ENCODE assay signal across 21 cellular contexts in genomic region chr9:92721548-92721947, GRCh38. TPM values are rescaled to one million over a fixed set of nuclear protein-coding genes. Genes with fewer than 3 reads are reported as not detected.
A peak's percentile ranks its signal among the peaks of the same experiment; 100 is the strongest.
DNase-seq lines count a peak whose midpoint lies in the region; ATAC-seq and TF ChIP-seq lines count a peak whose summit lies in the region.
"Had no signal": no experiment of that assay in that cellular context is flagged by ENCODE, and none has a peak within 500 bp of the region (broad histone marks: within the 10 kb centered on the region; RNA-seq: fewer than 3 reads in every experiment).

No MANE protein-coding gene starts in this region.

- no peaks in the 10 kb centered on the region for H3K9me3 Mint-ChIP-seq in activated naive CD8-positive, alpha-beta T cell treated with anti-CD3 and anti-CD28 coated beads, Interleukin-2, amount 10 ng/mL, durations not matched to agents 7 days and 5 days
- H3K9me3 Mint-ChIP-seq in activated naive CD8-positive, alpha-beta T cell treated with anti-CD3 and anti-CD28 coated beads for 36 hours = no peaks in the 10 kb centered on the region
- no peaks in the 10 kb centered on the region for H3K9me3 Mint-ChIP-seq in memory B cell
- H3K9me3 Mint-ChIP-seq: activated CD4-positive, alpha-beta memory T cell treated with anti-CD3 and anti-CD28 coated beads for 36 hours; activated T-cell treated with anti-CD3 and anti-CD28 coated beads, Interleukin-2, amount 50 U/mL, for 72 hours; neural progenitor cell; WTC11 had no signal

- H4K20me1 ChIP-seq in SK-N-SH (ENCODE audit: insufficient read depth) = 0 out of 2 replicates have a peak, but pooled peaks cover 10% of the 10 kb centered on the region

- 93% methylated on average over 4 of the region's 7 CpGs for WGBS in SK-N-SH (ENCODE audit: low lambda C conversion rate)

- H3F3A ChIP-seq in SK-N-SH (replicated peaks; ENCODE audit: insufficient read depth) = no peaks in the 10 kb centered on the region

- POLR2A ChIA-PET in activated naive CD8-positive, alpha-beta T cell treated with anti-CD3 and anti-CD28 coated beads, Interleukin-2, amount 10 ng/mL, durations not matched to agents 7 days and 5 days (lab: Charles Lee) = no interaction called here
- POLR2A ChIA-PET in SK-N-SH (lab: Yijun Ruan, JAX) = no interaction called here

- peak overlapping the region; percentile 30 for H3K27ac Mint-ChIP-seq in activated naive CD8-positive, alpha-beta T cell treated with anti-CD3 and anti-CD28 coated beads, Interleukin-2, amount 10 ng/mL, durations not matched to agents 7 days and 5 days
- H3K27ac Mint-ChIP-seq in activated naive CD8-positive, alpha-beta T cell treated with anti-CD3 and anti-CD28 coated beads for 36 hours = no peak overlapping the region
- H3K27ac Mint-ChIP-seq in T-helper 17 cell (peak overlapping the region; percentile 68), memory B cell (peak overlapping the region; percentile 74)
- H3K27ac Mint-ChIP-seq: activated CD4-positive, alpha-beta memory T cell treated with anti-CD3 and anti-CD28 coated beads for 36 hours; activated T-cell treated with anti-CD3 and anti-CD28 coated beads, Interleukin-2, amount 50 U/mL, for 72 hours; neural progenitor cell; WTC11 had no signal

- H3K27me3 ChIP-seq in SK-N-SH (ENCODE audit: insufficient read depth) = no peaks in the 10 kb centered on the region
- H3K27me3 ChIP-seq: neural progenitor cell had no signal

- peaks cover 11% of the 10 kb centered on the region for H3K4me1 Mint-ChIP-seq in activated naive CD8-positive, alpha-beta T cell treated with anti-CD3 and anti-CD28 coated beads, Interleukin-2, amount 10 ng/mL, durations not matched to agents 7 days and 5 days
- H3K4me1 Mint-ChIP-seq in activated naive CD8-positive, alpha-beta T cell treated with anti-CD3 and anti-CD28 coated beads for 36 hours = peaks cover 4% of the 10 kb centered on the region
- peaks cover 17% of the 10 kb centered on the region for H3K4me1 Mint-ChIP-seq in T-helper 17 cell
- H3K4me1 Mint-ChIP-seq in memory B cell = peaks cover 55% of the 10 kb centered on the region
- H3K4me1 Mint-ChIP-seq: WTC11 had no signal

- no peak overlapping the region for H3K4me2 ChIP-seq in SK-N-SH
- H3K4me2 ChIP-seq: neural progenitor cell had no signal

- TF ChIP-seq RAD21 in SK-N-SH (IDR thresholded peaks at IDR 0.05; ENCODE audit: low read length) = no peak

- TF ChIP-seq CTCF in SK-N-SH (IDR thresholded peaks at IDR 0.05) = no peak

- peaks cover 3 to 68% of the 10 kb centered on the region in 2 experiments for H3K36me3 ChIP-seq in SK-N-SH (replicated peaks in 1 of 2; ENCODE audit: control insufficient read depth in 1 of 2, insufficient read depth in 2 of 2, low read length in 1 of 2)
- H3K36me3 ChIP-seq: neural progenitor cell had no signal

- no peak overlapping the region for H3K4me3 ChIP-seq in SK-N-SH (ENCODE audit: low read depth in 2 of 2, low read length in 1 of 2)
- H3K4me3 ChIP-seq: GM23248, K562, neural progenitor cell had no signal

- H3K9ac ChIP-seq in SK-N-SH = no peak overlapping the region
- H3K9ac ChIP-seq: GM23248, neural progenitor cell had no signal

- H3K9me3 ChIP-seq in T-helper 17 cell (ENCODE audit: control insufficient read depth, low read length, poor library complexity, severe bottlenecking) (no peaks in the 10 kb centered on the region), SK-N-SH (no peaks in the 10 kb centered on the region)

- H3K79me2 ChIP-seq in SK-N-SH (ENCODE audit: insufficient read depth) = peaks cover 17% of the 10 kb centered on the region

- peaks cover 0 to 19% of the 10 kb centered on the region in 2 experiments; a peak in 1 of 4 replicates for H3K4me1 ChIP-seq in SK-N-SH (ENCODE audit: control insufficient read depth in 1 of 2, insufficient read depth in 2 of 2, low read depth in 1 of 2, low read length in 1 of 2)
- H3K4me1 ChIP-seq: neural progenitor cell had no signal

- H3K4me3 Mint-ChIP-seq in activated naive CD8-positive, alpha-beta T cell treated with anti-CD3 and anti-CD28 coated beads, Interleukin-2, amount 10 ng/mL, durations not matched to agents 7 days and 5 days = no peak overlapping the region
- H3K4me3 Mint-ChIP-seq in activated naive CD8-positive, alpha-beta T cell treated with anti-CD3 and anti-CD28 coated beads for 36 hours = no peak overlapping the region
- H3K4me3 Mint-ChIP-seq in T-helper 17 cell (no peak overlapping the region), memory B cell (no peak overlapping the region)
- H3K4me3 Mint-ChIP-seq: activated CD4-positive, alpha-beta memory T cell treated with anti-CD3 and anti-CD28 coated beads for 36 hours; activated T-cell treated with anti-CD3 and anti-CD28 coated beads, Interleukin-2, amount 50 U/mL, for 72 hours; neural progenitor cell; WTC11 had no signal

- no peaks in the 10 kb centered on the region for H3K27me3 Mint-ChIP-seq in activated naive CD8-positive, alpha-beta T cell treated with anti-CD3 and anti-CD28 coated beads, Interleukin-2, amount 10 ng/mL, durations not matched to agents 7 days and 5 days
- H3K27me3 Mint-ChIP-seq in activated naive CD8-positive, alpha-beta T cell treated with anti-CD3 and anti-CD28 coated beads for 36 hours = no peaks in the 10 kb centered on the region
- H3K27me3 Mint-ChIP-seq in T-helper 17 cell (no peaks in the 10 kb centered on the region), memory B cell (no peaks in the 10 kb centered on the region)
- H3K27me3 Mint-ChIP-seq: activated CD4-positive, alpha-beta memory T cell treated with anti-CD3 and anti-CD28 coated beads for 36 hours had no signal

- H2AFZ ChIP-seq in SK-N-SH (ENCODE audit: low read depth) = no peak overlapping the region
- H2AFZ ChIP-seq: GM23248, neural progenitor cell had no signal

- no peaks in the 10 kb centered on the region for H3K9me2 ChIP-seq in SK-N-SH

- CTCF ChIA-PET in SK-N-SH (lab: Yijun Ruan, JAX) = no interaction called here

- no peak for DNase-seq in activated naive CD8-positive, alpha-beta T cell treated with anti-CD3 and anti-CD28 coated beads, Interleukin-2, amount 10 ng/mL, durations not matched to agents 7 days and 5 days
- no peak for DNase-seq in activated naive CD8-positive, alpha-beta T cell treated with anti-CD3 and anti-CD28 coated beads for 36 hours
- no peak for DNase-seq in T-helper 17 cell
- no peak for DNase-seq in memory B cell (ENCODE audit: low spot score in 2 of 2)
- DNase-seq in OCI-M2 (lab: John Stamatoyannopoulos, UW; ENCODE audit: unreplicated experiment) = no peak
- DNase-seq in stimulated activated CD4-positive, alpha-beta T cell treated with anti-CD3 and anti-CD28 coated beads, Interleukin-12 subunit alpha, Interleukin-12 subunit beta, amount 100 ng/mL, for 4 hours = no peak
- DNase-seq in nucleus accumbens (lab: John Stamatoyannopoulos, UW) = no peak
- DNase-seq in SK-N-SH = no peak
- DNase-seq: activated CD4-positive, alpha-beta memory T cell treated with anti-CD3 and anti-CD28 coated beads for 36 hours; activated T-cell treated with anti-CD3 and anti-CD28 coated beads, Interleukin-2, amount 50 U/mL, for 72 hours; C1 segment of cervical spinal cord; effector memory CD4-positive, alpha-beta T cell; GM23248; NCI-H1930; NCI-H2227 treated with DMSO at 0.1 percent for 48 hours; NCI-H82; small intestine; stimulated activated CD4-positive, alpha-beta T cell treated with anti-CD3 and anti-CD28 coated beads, Interleukin-4, amount 100 ng/mL, for 4 hours had no signal

- no peak overlapping the region for H3K27ac ChIP-seq in SK-N-SH (ENCODE audit: low read depth in 2 of 2, low read length in 1 of 2)
- H3K27ac ChIP-seq: GM23248, neural progenitor cell had no signal

- no peak for TF ChIP-seq EP300 in SK-N-SH (IDR thresholded peaks at IDR 0.05; ENCODE audit: borderline replicate concordance in 1 of 2, low read depth in 1 of 2, low read length in 1 of 2)

- no peak for ATAC-seq in activated naive CD8-positive, alpha-beta T cell treated with anti-CD3 and anti-CD28 coated beads, Interleukin-2, amount 10 ng/mL, durations not matched to agents 7 days and 5 days (ENCODE audit: low read depth)
- ATAC-seq in T-helper 17 cell (no peak), memory B cell (ENCODE audit: low read depth) (peak; percentile 23)
- ATAC-seq: activated T-cell treated with anti-CD3 and anti-CD28 coated beads, Interleukin-2, amount 50 U/mL, for 72 hours; K562; WTC11 had no signal

- peaks cover 6% of the 10 kb centered on the region for H3K36me3 Mint-ChIP-seq in activated naive CD8-positive, alpha-beta T cell treated with anti-CD3 and anti-CD28 coated beads, Interleukin-2, amount 10 ng/mL, durations not matched to agents 7 days and 5 days
- no peaks in the 10 kb centered on the region for H3K36me3 Mint-ChIP-seq in activated naive CD8-positive, alpha-beta T cell treated with anti-CD3 and anti-CD28 coated beads for 36 hours
- H3K36me3 Mint-ChIP-seq in T-helper 17 cell (ENCODE audit: low read depth) = peaks cover 7% of the 10 kb centered on the region
- H3K36me3 Mint-ChIP-seq in memory B cell = peaks cover 32% of the 10 kb centered on the region

TF ChIP-seq in SK-N-SH, 30 proteins besides CTCF, POLR2A, EP300 and RAD21 (continues in another document):
- TF ChIP-seq MEF2A (IDR thresholded peaks at IDR 0.05; ENCODE audit: borderline replicate concordance, low read depth) = no peak
- TF ChIP-seq PBX3 (IDR thresholded peaks at IDR 0.05) = no peak

RNA-seq across cellular contexts. Expression of gene BICD2, which starts 43.1 kb away (rescaled TPM):
- 10 to 100 TPM; 31.1 to 31.5 TPM for total RNA-seq in activated naive CD8-positive, alpha-beta T cell treated with anti-CD3 and anti-CD28 coated beads, Interleukin-2, amount 10 ng/mL, durations not matched to agents 7 days and 5 days
- 10 to 100 TPM; 19.2 to 20.5 TPM for total RNA-seq in activated naive CD8-positive, alpha-beta T cell treated with anti-CD3 and anti-CD28 coated beads for 36 hours
- total RNA-seq in T-helper 17 cell = 10 to 100 TPM; 22.9 to 34.0 TPM
- polyA plus RNA-seq in SK-N-SH (2012; rRNA removed) = 18.7 and 19.6 TPM in 2 replicates
- 16.7 and 19.0 TPM in 2 replicates for polyA plus RNA-seq in SK-N-SH (2012; cell fraction: cytosol; rRNA removed)
- 20.2 and 21.5 TPM in 2 replicates for polyA plus RNA-seq in SK-N-SH (2012; cell fraction: nucleus; rRNA removed)

RNA-seq across cellular contexts. Expression of gene IPPK, which starts 51.6 kb away (rescaled TPM):
- total RNA-seq in activated naive CD8-positive, alpha-beta T cell treated with anti-CD3 and anti-CD28 coated beads, Interleukin-2, amount 10 ng/mL, durations not matched to agents 7 days and 5 days = 1 to 10 TPM; 9.4 to 9.7 TPM
- total RNA-seq in activated naive CD8-positive, alpha-beta T cell treated with anti-CD3 and anti-CD28 coated beads for 36 hours = 10 to 100 TPM; 13.0 to 13.9 TPM
- 1 to 10 TPM; 6.3 to 7.1 TPM for total RNA-seq in T-helper 17 cell
- polyA plus RNA-seq in SK-N-SH (2012; rRNA removed) = 16.5 and 20.2 TPM in 2 replicates
- 14.7 and 16.7 TPM in 2 replicates for polyA plus RNA-seq in SK-N-SH (2012; cell fraction: cytosol; rRNA removed)
- polyA plus RNA-seq in SK-N-SH (2012; cell fraction: nucleus; rRNA removed) = 31.8 and 43.2 TPM in 2 replicates
